8 cellular contexts compared by ENCODE assay signal in genomic region chr17:79797492-79798295, GRCh38. TPM values are rescaled to one million over a fixed set of nuclear protein-coding genes. Genes with fewer than 3 reads are reported as not detected.
DNase-seq lines count a peak whose midpoint lies in the region; ATAC-seq, FAIRE-seq and TF ChIP-seq lines count a peak whose summit lies in the region.

No MANE protein-coding gene starts in this region.

- TF ChIP-seq CTCF in BJ (IDR thresholded peaks at IDR 0.05; ENCODE audit: insufficient read depth, low read depth, low read length) (no peak), bronchial epithelial cell (IDR thresholded peaks at IDR 0.05; ENCODE audit: insufficient read depth, low read length, severe bottlenecking) (no peak), mesothelial cell of epicardium (IDR thresholded peaks at IDR 0.05; ENCODE audit: unreplicated experiment) (no peak), GM20000 (IDR thresholded peaks at IDR 0.05; ENCODE audit: extremely low read depth, missing control alignments) (no peak)

- peak; percentile 29 for ATAC-seq in GM21360 (IDR thresholded peaks at IDR 0.05; ENCODE audit: unreplicated experiment)

- FAIRE-seq in bronchial epithelial cell (lab: Jason Lieb, UNC) (no peak), RCC 7860 (lab: Jason Lieb, UNC) (no peak)

- H3K4me3 ChIP-seq in BJ (ENCODE audit: low read depth, low read length) (peak overlapping the region; percentile 56), bronchial epithelial cell (ENCODE audit: low read depth, low read length) (peak overlapping the region; percentile 84)

- H3K27me3 ChIP-seq in BJ (ENCODE audit: control insufficient read depth, insufficient read depth, low read length) (peaks cover 39% of the 10 kb centered on the region), bronchial epithelial cell (ENCODE audit: control insufficient read depth, insufficient read depth, low read length) (peaks cover 39% of the 10 kb centered on the region)

- no peaks in the 10 kb centered on the region for H3K36me3 Mint-ChIP-seq in mesothelial cell of epicardium

- POLR2A ChIA-PET in BJ (lab: Charles Lee) = interaction anchor here (0.9 to 1.3 kb wide), 2 partner anchors 12 to 41 kb away, joined by 9 to 19 read pairs; partner anchors contain the start of gene CBX4

- H3K27me3 Mint-ChIP-seq in mesothelial cell of epicardium (ENCODE audit: low read depth) = peaks cover 47% of the 10 kb centered on the region

- DNase-seq in BJ (ENCODE audit: low read depth) (no peak), NCI-H146 (lab: John Stamatoyannopoulos, UW) (peak; percentile 92), bronchial epithelial cell (ENCODE audit: low read depth) (no peak), mesothelial cell of epicardium (ENCODE audit: low spot score in 2 of 2, unreplicated experiment in 2 of 2) (no peak), GM20000 (ENCODE audit: low spot score) (no peak), RCC 7860 (ENCODE audit: low spot score) (no peak), AG08395 (ENCODE audit: low spot score) (no peak)

- peaks cover 35% of the 10 kb centered on the region for H3K4me1 Mint-ChIP-seq in mesothelial cell of epicardium

- peak overlapping the region; percentile 84 for H3K4me3 Mint-ChIP-seq in mesothelial cell of epicardium

- CTCF ChIA-PET in BJ (lab: Yijun Ruan, JAX) = interaction anchor here (0.7 to 2.0 kb wide), 5 partner anchors 10 to 43 kb away, joined by 3 to 13 read pairs (median 6); partner anchors contain the start of gene CBX4

- H3K36me3 ChIP-seq in BJ (ENCODE audit: control insufficient read depth, insufficient read depth, low read length) = peaks cover 9% of the 10 kb centered on the region
- peaks cover 6% of the 10 kb centered on the region for H3K36me3 ChIP-seq in bronchial epithelial cell (ENCODE audit: control insufficient read depth, insufficient read depth, low read length)

- no peaks in the 10 kb centered on the region for H3K9me3 Mint-ChIP-seq in mesothelial cell of epicardium

- no peak overlapping the region for H3K27ac Mint-ChIP-seq in mesothelial cell of epicardium

RNA-seq across cellular contexts. Expression of gene CBX8, which starts 0.8 kb away (rescaled TPM):
- 0.32 and 0.47 TPM in 2 replicates for polyA plus RNA-seq in BJ (2011; rRNA removed)
- 0.52 and 0.57 TPM in 2 replicates for polyA minus RNA-seq in BJ (2011; rRNA and poly(A)+ RNA removed)
- total RNA-seq in bronchial epithelial cell (2.6 and 2.7 TPM in 2 replicates), mesothelial cell of epicardium (15.5 to 18.6 TPM (median 16.3 TPM) in 3 replicates)

RNA-seq across cellular contexts. Expression of gene CBX2, which starts 19.7 kb away (rescaled TPM):
- 0.74 and 1.5 TPM in 2 replicates for polyA plus RNA-seq in BJ (2011; rRNA removed)
- 1.3 and 1.8 TPM in 2 replicates for polyA minus RNA-seq in BJ (2011; rRNA and poly(A)+ RNA removed)
- total RNA-seq in bronchial epithelial cell (1.1 and 2.3 TPM in 2 replicates), mesothelial cell of epicardium (47.1 to 49.7 TPM (median 48.6 TPM) in 3 replicates)

RNA-seq across cellular contexts. Expression of gene CBX4, which starts 41.5 kb away (rescaled TPM):
- polyA plus RNA-seq in BJ (2011; rRNA removed) = 8.0 and 10.4 TPM in 2 replicates
- 6.5 and 9.8 TPM in 2 replicates for polyA minus RNA-seq in BJ (2011; rRNA and poly(A)+ RNA removed)
- total RNA-seq in bronchial epithelial cell = 43.4 and 86.8 TPM in 2 replicates
- 30.8 to 35.0 TPM (median 32.1 TPM) in 3 replicates for total RNA-seq in mesothelial cell of epicardium

Comparison
In these comparisons a context has a peak if more than half of its experiments do, and no peak if none do; other contexts are left out.
1. RNA of gene CBX2, which starts 19.7 kb away (total RNA-seq): 47.1 to 49.7 TPM in mesothelial cell of epicardium; 1.1 to 2.3 TPM in bronchial epithelial cell; every median in the first group is over 10 times any median in the second.